In the genomic region with DNA sequence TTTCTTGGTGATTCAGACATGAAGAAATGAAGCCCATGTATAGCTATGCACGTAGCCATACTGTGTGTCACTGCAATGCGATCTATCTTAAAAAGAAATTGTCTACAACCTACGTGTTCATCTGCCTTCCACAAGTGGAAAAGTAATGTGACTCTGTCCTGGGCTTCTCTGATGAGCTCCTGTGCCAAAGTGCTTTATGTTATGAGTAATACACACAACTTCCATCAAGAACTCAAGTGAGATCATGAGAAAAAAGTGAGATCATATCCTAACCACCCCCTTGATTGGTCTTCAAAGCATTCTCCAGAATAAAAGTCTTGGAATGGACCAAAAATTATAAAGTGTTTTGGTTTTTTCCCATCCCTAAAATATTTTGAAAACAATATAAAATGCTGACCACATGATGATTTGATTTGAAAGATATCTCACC, we compare ENCODE assay signal across 16 cellular contexts.
A peak's percentile ranks its signal among the peaks of the same experiment; 100 is the strongest.
DNase-seq lines count a peak whose midpoint lies in the region; ATAC-seq, FAIRE-seq and TF ChIP-seq lines count a peak whose summit lies in the region.
"Had no signal": no experiment of that assay in that cellular context is flagged by ENCODE, and none has a peak within 500 bp of the region (broad histone marks: within the 10 kb centered on the region; RNA-seq: fewer than 3 reads in every experiment).

No MANE protein-coding gene starts in this region.

- POLR2A ChIA-PET in PC-3 (lab: Charles Lee; ENCODE audit: unreplicated experiment): interaction anchor here (0.6 to 0.9 kb wide), 2 partner anchors 11 to 14 kb away, joined by 3 to 4 read pairs; no protein-coding TSS in a partner anchor

- H3K27ac Mint-ChIP-seq in Calu3 (ENCODE audit: unreplicated experiment): no peak overlapping the region
- H3K27ac Mint-ChIP-seq: CD4-positive, CD25-positive, alpha-beta regulatory T cell had no signal

- no peaks in the 10 kb centered on the region for H4K20me1 ChIP-seq in PC-3 (ENCODE audit: low read length)

- H3K79me1 ChIP-seq in trophoblast cell (ENCODE audit: low read length): no peaks in the 10 kb centered on the region

- H3K4me3 Mint-ChIP-seq in Calu3 (ENCODE audit: low read depth, unreplicated experiment): no peak overlapping the region
- H3K4me3 Mint-ChIP-seq: CD4-positive, CD25-positive, alpha-beta regulatory T cell had no signal

- TF ChIP-seq CTCF in AG10803 (conservative IDR thresholded peaks at IDR 0.05; ENCODE audit: low read length) (no peak), PC-3 (conservative IDR thresholded peaks at IDR 0.05; ENCODE audit: low read depth, low read length) (no peak), Calu3 (IDR thresholded peaks at IDR 0.05; ENCODE audit: unreplicated experiment) (no peak), D721Med (IDR thresholded peaks at IDR 0.05; ENCODE audit: insufficient read depth, missing control alignments) (no peak)

- H3K27ac ChIP-seq in PC-3 (ENCODE audit: low read length) (peak overlapping the region; percentile 85), epithelial cell of prostate (peak overlapping the region; percentile 38), trophoblast cell (ENCODE audit: low read depth, low read length) (no peak overlapping the region), SJCRH30 (no peak overlapping the region)

- H3K4me1 ChIP-seq in PC-3 (ENCODE audit: insufficient read depth, low read length): peaks cover 58% of the 10 kb centered on the region
- no peaks in the 10 kb centered on the region for H3K4me1 ChIP-seq in trophoblast cell (ENCODE audit: control insufficient read depth in 1 of 2, insufficient read depth in 2 of 2, low read length in 2 of 2)
- H3K4me1 ChIP-seq in SJCRH30: no peaks in the 10 kb centered on the region

- no peak for FAIRE-seq in D721Med (lab: Jason Lieb, UNC)
- FAIRE-seq: GM12878 had no signal

- H3K18ac ChIP-seq in trophoblast cell (ENCODE audit: low read length): no peak overlapping the region

- no peaks in the 10 kb centered on the region for H3K4me1 Mint-ChIP-seq in Calu3 (ENCODE audit: low read depth, unreplicated experiment)
- H3K4me1 Mint-ChIP-seq: CD4-positive, CD25-positive, alpha-beta regulatory T cell had no signal

- H3K9me3 Mint-ChIP-seq in Calu3 (ENCODE audit: low read depth, unreplicated experiment): no peaks in the 10 kb centered on the region
- H3K9me3 Mint-ChIP-seq: CD4-positive, CD25-positive, alpha-beta regulatory T cell had no signal

- CTCF ChIA-PET in PC-3 (lab: Charles Lee) (interaction anchor here (0.5 kb wide), 1 partner anchor 65 kb away, joined by 3 read pairs; no protein-coding TSS in a partner anchor), Calu3 (lab: Charles Lee) (no interaction called here)

- H3K36me3 ChIP-seq in PC-3 (ENCODE audit: low read depth, low read length) (peaks cover 30% of the 10 kb centered on the region; the same call in 1 of the 2 replicates), trophoblast cell (ENCODE audit: control insufficient read depth in 1 of 2, insufficient read depth in 2 of 2, low read length in 2 of 2) (peaks cover 2 to 12% of the 10 kb centered on the region in 2 experiments), SJCRH30 (peaks cover 65% of the 10 kb centered on the region)

- H2BK12ac ChIP-seq in trophoblast cell (ENCODE audit: low read length): no peak overlapping the region

- H3K9ac ChIP-seq in PC-3 (ENCODE audit: low read length) (peak overlapping the region; percentile 28), trophoblast cell (ENCODE audit: low read length) (no peak overlapping the region)

- no peak overlapping the region for H4K12ac ChIP-seq in trophoblast cell (ENCODE audit: low read depth, low read length)

- H2AK5ac ChIP-seq in trophoblast cell (ENCODE audit: low read length): no peak overlapping the region

- H2BK5ac ChIP-seq in trophoblast cell (ENCODE audit: low read depth, low read length, poor library complexity): no peak overlapping the region

- no peak overlapping the region for H3K4ac ChIP-seq in trophoblast cell (ENCODE audit: low read depth, low read length)

- no peak overlapping the region for H3K23ac ChIP-seq in trophoblast cell (ENCODE audit: low read length)

- no peak overlapping the region for H2BK120ac ChIP-seq in trophoblast cell (ENCODE audit: insufficient read depth, low read length, poor library complexity)

- no peak overlapping the region for H3K14ac ChIP-seq in trophoblast cell (ENCODE audit: low read length)

- no peaks in the 10 kb centered on the region for H3K9me2 ChIP-seq in PC-3 (replicated peaks; ENCODE audit: low read length)

- H3K36me3 Mint-ChIP-seq in Calu3 (ENCODE audit: insufficient read depth, unreplicated experiment): peaks cover 16% of the 10 kb centered on the region
- H3K36me3 Mint-ChIP-seq: CD4-positive, CD25-positive, alpha-beta regulatory T cell had no signal

- intact Hi-C loops in PC-3 (cut with micrococcal nuclease): no loop called here
- intact Hi-C loops in Calu3 (cut with micrococcal nuclease; ENCODE audit: unreplicated experiment): no loop called here

- H3F3A ChIP-seq in PC-3 (ENCODE audit: low read length, unreplicated experiment): no peaks in the 10 kb centered on the region

- WGBS in trophoblast cell (ENCODE audit: extremely low coverage, insufficient coverage, insufficient read length): no CpG with 5 or more reads among the region's 3 CpGs

- no peaks in the 10 kb centered on the region for H3K27me3 Mint-ChIP-seq in Calu3 (ENCODE audit: unreplicated experiment)
- H3K27me3 Mint-ChIP-seq: CD4-positive, CD25-positive, alpha-beta regulatory T cell had no signal

- DNase-seq in AG10803 (ENCODE audit: low read depth): peak; percentile 91
- DNase-seq in PC-3: peak; percentile 87
- peak; percentile 20 for DNase-seq in epithelial cell of prostate (ENCODE audit: low read depth, low spot score)
- DNase-seq in trophoblast cell: peak; percentile 72 to 83
- no peak for DNase-seq in Calu3
- no peak for DNase-seq in NCI-H69 (lab: John Stamatoyannopoulos, UW)
- DNase-seq in SJCRH30: no peak
- no peak for DNase-seq in D721Med (ENCODE audit: insufficient read length, low spot score)
- DNase-seq: activated CD8-positive, alpha-beta memory T cell treated with anti-CD3 and anti-CD28 coated beads, Interleukin-2, amount 50 U/mL, for 48 hours; CD4-positive, CD25-positive, alpha-beta regulatory T cell; esophagus squamous epithelium; NCI-H187 treated with DMSO at 0.1 percent for 48 hours; retina; T-helper 9 cell had no signal

- H3K79me2 ChIP-seq in PC-3 (ENCODE audit: low read length) (no peaks in the 10 kb centered on the region), trophoblast cell (ENCODE audit: control insufficient read depth, insufficient read depth, low read length, poor library complexity) (no peaks in the 10 kb centered on the region)

- no peak overlapping the region for H4K91ac ChIP-seq in trophoblast cell (ENCODE audit: low read depth, low read length)

- H3K9me3 ChIP-seq in PC-3 (ENCODE audit: low read length) (no peaks in the 10 kb centered on the region), trophoblast cell (ENCODE audit: insufficient read depth, low read depth, low read length) (no peaks in the 10 kb centered on the region), SJCRH30 (replicated peaks) (no peaks in the 10 kb centered on the region)
- H3K9me3 ChIP-seq: esophagus squamous epithelium had no signal

- no peak overlapping the region for H4K8ac ChIP-seq in trophoblast cell (ENCODE audit: low read depth, low read length)

- no peaks in the 10 kb centered on the region for H3K27me3 ChIP-seq in PC-3 (ENCODE audit: low read length)
- H3K27me3 ChIP-seq in trophoblast cell (ENCODE audit: insufficient read depth, low read length): no peaks in the 10 kb centered on the region
- H3K27me3 ChIP-seq in SJCRH30: no peaks in the 10 kb centered on the region
- H3K27me3 ChIP-seq: esophagus squamous epithelium had no signal

- no peak overlapping the region for H2AFZ ChIP-seq in PC-3 (ENCODE audit: low read length)
- H2AFZ ChIP-seq in trophoblast cell (ENCODE audit: insufficient read depth, low read length, poor library complexity): no peak overlapping the region

- BruUV-seq in PC-3 (replicated peaks; lab: Mats Ljungman, UMichigan) (no TSS peak), Calu3 (replicated peaks; lab: Mats Ljungman, UMichigan) (no TSS peak)

- peak overlapping the region; percentile 34 for H3K4me2 ChIP-seq in PC-3 (ENCODE audit: low read length)
- H3K4me2 ChIP-seq in trophoblast cell (ENCODE audit: low read length): no peak overlapping the region

- no peak overlapping the region for H3K4me3 ChIP-seq in AG10803 (ENCODE audit: low read length)
- H3K4me3 ChIP-seq in PC-3 (ENCODE audit: low read length): no peak overlapping the region
- no peak overlapping the region for H3K4me3 ChIP-seq in trophoblast cell (ENCODE audit: low read depth, low read length)
- no peak overlapping the region for H3K4me3 ChIP-seq in SJCRH30
- H3K4me3 ChIP-seq: esophagus squamous epithelium, GM12878, lung had no signal

- ATAC-seq in PC-3: peak; percentile 48
- ATAC-seq: GM12878 had no signal

Comparison
In these comparisons a context has a peak if more than half of its experiments do, and no peak if none do; other contexts are left out.
1. DNase-seq: peak in AG10803 (single experiment), PC-3 (single experiment), epithelial cell of prostate (single experiment) and trophoblast cell (2 of 2); none in Calu3 (single experiment), NCI-H69 (single experiment), SJCRH30 (0 of 2) and D721Med (single experiment).
2. H3K27ac ChIP-seq: peak in PC-3 (single experiment) and epithelial cell of prostate (single experiment); none in trophoblast cell (single experiment) and SJCRH30 (single experiment).